In genomic region chr9:109771084-109771483, GRCh38 we compare ENCODE assay signal across 14 cellular contexts. TPM values are rescaled to one million over a fixed set of nuclear protein-coding genes. Genes with fewer than 3 reads are reported as not detected.
DNase-seq lines count a peak whose midpoint lies in the region; ATAC-seq, FAIRE-seq and TF ChIP-seq lines count a peak whose summit lies in the region.
"Had no signal": no experiment of that assay in that cellular context is flagged by ENCODE, and none has a peak within 500 bp of the region (broad histone marks: within the 10 kb centered on the region; RNA-seq: fewer than 3 reads in every experiment).

No MANE protein-coding gene starts in this region.

- CTCF ChIA-PET in HepG2 (lab: Yijun Ruan, JAX; ENCODE audit: low intra/inter-chr PET ratio, low total read pairs) = no interaction called here
- CTCF ChIA-PET in activated naive CD4-positive, alpha-beta T cell treated with anti-CD3 and anti-CD28 coated beads, Interleukin-2, amount 10 ng/mL, durations not matched to agents 7 days and 5 days (lab: Charles Lee) = interaction anchor here (0.6 to 1.9 kb wide), 2 partner anchors 47 to 129 kb away, joined by 4 to 6 read pairs; no protein-coding TSS in a partner anchor

- H2AFZ ChIP-seq in HepG2 (ENCODE audit: low read length) (no peak overlapping the region), astrocyte (ENCODE audit: low read depth, low read length) (peak overlapping the region; percentile 7)

- H3K27me3 ChIP-seq in HepG2 (ENCODE audit: control insufficient read depth in 1 of 2, insufficient read depth in 2 of 2, low read length in 2 of 2) (peaks cover 0 to 3% of the 10 kb centered on the region in 2 experiments; a peak in 2 of 5 replicates), right lobe of liver (no peaks in the 10 kb centered on the region), astrocyte (ENCODE audit: insufficient read depth, low read length) (no peaks in the 10 kb centered on the region)

- in situ Hi-C loops in HepG2 (cut with HindIII; ENCODE audit: extremely low pct_ligation_motif_present, low pct_unique_long_range_greater_than_20kb) = no loop called here

- H3K4me1 ChIP-seq in HepG2 (ENCODE audit: insufficient read depth, low read length) (no peaks in the 10 kb centered on the region), right lobe of liver (no peaks in the 10 kb centered on the region), astrocyte (ENCODE audit: insufficient read depth, low read length) (peaks cover 34% of the 10 kb centered on the region)

- peaks cover 48% of the 10 kb centered on the region for H3K4me1 Mint-ChIP-seq in astrocyte (ENCODE audit: low read depth, unreplicated experiment)
- H3K4me1 Mint-ChIP-seq in activated naive CD4-positive, alpha-beta T cell treated with anti-CD3 and anti-CD28 coated beads, Interleukin-2, amount 10 ng/mL, durations not matched to agents 7 days and 5 days = no peaks in the 10 kb centered on the region

- H3K4me2 ChIP-seq in HepG2 (ENCODE audit: low read depth, low read length) (no peak overlapping the region), astrocyte (ENCODE audit: low read length) (peak overlapping the region; percentile 75)

- H3K27ac Mint-ChIP-seq in astrocyte (ENCODE audit: unreplicated experiment) = peak overlapping the region; percentile 95
- no peak overlapping the region for H3K27ac Mint-ChIP-seq in activated naive CD4-positive, alpha-beta T cell treated with anti-CD3 and anti-CD28 coated beads, Interleukin-2, amount 10 ng/mL, durations not matched to agents 7 days and 5 days

- peaks cover 4% of the 10 kb centered on the region for H3K27me3 Mint-ChIP-seq in astrocyte (ENCODE audit: low read depth, unreplicated experiment)
- H3K27me3 Mint-ChIP-seq in activated naive CD4-positive, alpha-beta T cell treated with anti-CD3 and anti-CD28 coated beads, Interleukin-2, amount 10 ng/mL, durations not matched to agents 7 days and 5 days = peaks cover 32% of the 10 kb centered on the region

- no peaks in the 10 kb centered on the region for H3K9me3 ChIP-seq in HepG2 (ENCODE audit: low read length)
- H3K9me3 ChIP-seq in right lobe of liver = no peaks in the 10 kb centered on the region
- no peaks in the 10 kb centered on the region for H3K9me3 ChIP-seq in astrocyte (ENCODE audit: insufficient read depth, low read depth, low read length)

- H3K79me2 ChIP-seq in HepG2 (ENCODE audit: insufficient read depth, low read length) (no peaks in the 10 kb centered on the region), astrocyte (ENCODE audit: insufficient read depth, low read length) (no peaks in the 10 kb centered on the region)

- H3K27ac ChIP-seq in HepG2 (ENCODE audit: extremely low read length, insufficient read depth, low read length) (no peak overlapping the region), right lobe of liver (no peak overlapping the region), astrocyte (ENCODE audit: low read depth, low read length) (peak overlapping the region; percentile 30)

- H3K4me3 ChIP-seq in HepG2 (replicated peaks in 1 of 3; ENCODE audit: insufficient read depth in 1 of 3, low read depth in 2 of 3, low read length in 3 of 3) = no peak overlapping the region
- H3K4me3 ChIP-seq in right lobe of liver = no peak overlapping the region
- H3K4me3 ChIP-seq in astrocyte (ENCODE audit: insufficient read depth, low read depth, low read length) = no peak overlapping the region

- H3K9me3 Mint-ChIP-seq in astrocyte (ENCODE audit: unreplicated experiment) = peaks cover 2% of the 10 kb centered on the region
- H3K9me3 Mint-ChIP-seq in activated naive CD4-positive, alpha-beta T cell treated with anti-CD3 and anti-CD28 coated beads, Interleukin-2, amount 10 ng/mL, durations not matched to agents 7 days and 5 days = no peaks in the 10 kb centered on the region

- H3K4me3 Mint-ChIP-seq in astrocyte (ENCODE audit: unreplicated experiment) = peak overlapping the region; percentile 58
- no peak overlapping the region for H3K4me3 Mint-ChIP-seq in activated naive CD4-positive, alpha-beta T cell treated with anti-CD3 and anti-CD28 coated beads, Interleukin-2, amount 10 ng/mL, durations not matched to agents 7 days and 5 days

- no TSS peak for BruUV-seq in HepG2 (replicated peaks; lab: Mats Ljungman, UMichigan)

- H4K20me1 ChIP-seq in HepG2 (ENCODE audit: insufficient read depth, low read length) (no peaks in the 10 kb centered on the region), astrocyte (ENCODE audit: insufficient read depth, low read length) (no peaks in the 10 kb centered on the region)

- 6% methylated on average over 2 of the region's 2 CpGs for WGBS in HepG2 (ENCODE audit: low lambda C conversion rate)
- WGBS in right lobe of liver (ENCODE audit: insufficient coverage, low coverage, low lambda C conversion rate, missing lambda C conversion rate) = 48% methylated on average over 2 of the region's 2 CpGs

- H3K36me3 ChIP-seq in HepG2 (replicated peaks in 1 of 2; ENCODE audit: control insufficient read depth in 1 of 2, insufficient read depth in 2 of 2, low read length in 2 of 2) = no peaks in the 10 kb centered on the region
- H3K36me3 ChIP-seq in right lobe of liver = no peaks in the 10 kb centered on the region
- no peaks in the 10 kb centered on the region for H3K36me3 ChIP-seq in astrocyte (ENCODE audit: insufficient read depth, low read length)

- intact Hi-C loops in HepG2 (cut with micrococcal nuclease; ENCODE audit: unreplicated experiment) = no loop called here
- intact Hi-C loops in right lobe of liver (cut with DNase I) = no loop called here

- TF ChIP-seq EP300 in HepG2 (IDR thresholded peaks at IDR 0.05; ENCODE audit: low read depth in 2 of 2, low read length in 2 of 2) (no peak), HepG2 (CRISPR knock-in tag; IDR thresholded peaks at IDR 0.05; ENCODE audit: borderline replicate concordance) (no peak)

- no peak for TF ChIP-seq RAD21 in HepG2 (CRISPR knock-in tag; IDR thresholded peaks at IDR 0.05)

- TF ChIP-seq POLR2A in HepG2 (IDR thresholded peaks at IDR 0.05; ENCODE audit: insufficient read depth in 1 of 2, low read depth in 2 of 2, low read length in 2 of 2) = no peak
- TF ChIP-seq POLR2A in right lobe of liver (IDR thresholded peaks at IDR 0.05) = no peak

- POLR2A ChIA-PET in HepG2 (lab: Yijun Ruan, JAX) = no interaction called here

- H3K36me3 Mint-ChIP-seq in astrocyte (ENCODE audit: low read depth, unreplicated experiment) = no peaks in the 10 kb centered on the region
- no peaks in the 10 kb centered on the region for H3K36me3 Mint-ChIP-seq in activated naive CD4-positive, alpha-beta T cell treated with anti-CD3 and anti-CD28 coated beads, Interleukin-2, amount 10 ng/mL, durations not matched to agents 7 days and 5 days

- no peak for ATAC-seq in HepG2
- ATAC-seq in right lobe of liver = no peak
- no peak for ATAC-seq in GM21390 (IDR thresholded peaks at IDR 0.05; ENCODE audit: unreplicated experiment)
- no peak for ATAC-seq in HG03045 (IDR thresholded peaks at IDR 0.05; ENCODE audit: unreplicated experiment)
- ATAC-seq: sciatic nerve had no signal

- H3K9ac ChIP-seq in HepG2 (ENCODE audit: insufficient read depth, low read depth, low read length) = no peak overlapping the region
- H3K9ac ChIP-seq in astrocyte (ENCODE audit: low read length) = no peak overlapping the region

- DNase-seq in HepG2 (ENCODE audit: low spot score) (no peak), right lobe of liver (no peak), astrocyte (ENCODE audit: low read depth) (peak; percentile 97), iPS-NIHi11 (ENCODE audit: low spot score) (peak; percentile 50), COR-L47 (lab: John Stamatoyannopoulos, UW) (no peak)
- DNase-seq in activated naive CD4-positive, alpha-beta T cell treated with anti-CD3 and anti-CD28 coated beads, Interleukin-2, amount 10 ng/mL, durations not matched to agents 7 days and 5 days = no peak
- DNase-seq: activated naive CD4-positive, alpha-beta T cell treated with Interleukin-2 at 50 U/mL for 16 hours; cortex of kidney; DMS79 treated with DMSO at 0.1 percent for 48 hours; midbrain; NCI-H82 had no signal

- no peak for TF ChIP-seq CTCF in HepG2 (CRISPR knock-in tag; IDR thresholded peaks at IDR 0.05)
- no peak for TF ChIP-seq CTCF in right lobe of liver (IDR thresholded peaks at IDR 0.05)
- TF ChIP-seq CTCF in astrocyte (IDR thresholded peaks at IDR 0.05; ENCODE audit: insufficient read depth, low read depth, low read length) = no peak

- FAIRE-seq in HepG2 (lab: Jason Lieb, UNC) (no peak), astrocyte (lab: Jason Lieb, UNC) (no peak)

TF ChIP-seq in HepG2, 621 proteins besides CTCF, POLR2A, EP300 and RAD21:
- TF ChIP-seq ELF1 (CRISPR knock-in tag; IDR thresholded peaks at IDR 0.05) (no peak), NFE2L2 (IDR thresholded peaks at IDR 0.05; ENCODE audit: low read length) (peak; percentile 40; the same call in 1 of the 2 replicates)

RNA-seq across cellular contexts. Expression of gene PALM2AKAP2, which starts 8.9 kb away (rescaled TPM):
- 1.5 and 1.8 TPM in 2 replicates for total RNA-seq in HepG2 (2016; rRNA removed; fragmentation: Illumina TruSeq; extraction: Trizol)
- total RNA-seq in HepG2 (2016; cell fraction: cytosol; rRNA removed; fragmentation: Illumina TruSeq; extraction: Trizol; ENCODE audit: low read depth) = 0.18 TPM in 1 of 2 replicates, not detected in the other
- 1.1 and 1.7 TPM in 2 replicates for total RNA-seq in HepG2 (2016; cell fraction: insoluble cytoplasmic fraction; rRNA removed; fragmentation: Illumina TruSeq; extraction: Trizol)
- 0.56 and 1.2 TPM in 2 replicates for total RNA-seq in HepG2 (2016; cell fraction: membrane; rRNA removed; fragmentation: Illumina TruSeq; extraction: Trizol)
- total RNA-seq in HepG2 (2016; cell fraction: nucleus; rRNA removed; fragmentation: Illumina TruSeq; extraction: Trizol) = 0.34 and 0.87 TPM in 2 replicates
- polyA plus RNA-seq in HepG2 (2011; rRNA removed) = 0.14 and 0.25 TPM in 2 replicates
- polyA plus RNA-seq in HepG2 (2011; cell fraction: cytosol; rRNA removed) = 0.11 and 0.24 TPM in 2 replicates
- 0.16 and 0.31 TPM in 2 replicates for polyA plus RNA-seq in HepG2 (2011; cell fraction: nucleus; rRNA removed)
- polyA plus RNA-seq in HepG2 (2012) = 0.63 and 0.75 TPM in 2 replicates
- not detected in 2 replicates for polyA plus RNA-seq in HepG2 (2016; cell fraction: cytosol; fragmentation: Illumina TruSeq; extraction: Trizol; ENCODE audit: low read depth)
- 0.19 TPM in 1 of 2 replicates, not detected in the other for polyA plus RNA-seq in HepG2 (2016; cell fraction: insoluble cytoplasmic fraction; fragmentation: Illumina TruSeq; extraction: Trizol; ENCODE audit: low read depth)
- polyA plus RNA-seq in HepG2 (2016; cell fraction: membrane; fragmentation: Illumina TruSeq; extraction: Trizol; ENCODE audit: low read depth) = not detected in 2 replicates
- polyA plus RNA-seq in HepG2 (2016; cell fraction: nucleus; fragmentation: Illumina TruSeq; extraction: Trizol; ENCODE audit: insufficient read depth, low read depth) = 0.26 and 0.41 TPM in 2 replicates
- polyA minus RNA-seq in HepG2 (2011; rRNA and poly(A)+ RNA removed; ENCODE audit: low replicate concordance) = 0.04 TPM in 1 of 2 replicates, not detected in the other
- 0.20 and 0.88 TPM in 2 replicates for polyA minus RNA-seq in HepG2 (2011; cell fraction: cytosol; rRNA and poly(A)+ RNA removed)
- 0.87 and 1.5 TPM in 2 replicates for polyA minus RNA-seq in HepG2 (2011; cell fraction: nucleus; rRNA and poly(A)+ RNA removed)
- total RNA-seq in right lobe of liver = 10 to 100 TPM; 26.4 to 50.3 (median 32.2) TPM
- 58.1 and 61.3 TPM in 2 replicates for total RNA-seq in astrocyte

Comparison
In these comparisons a context has a peak if more than half of its experiments do, and no peak if none do; other contexts are left out.
1. RNA of gene PALM2AKAP2, which starts 8.9 kb away (total RNA-seq): 58.1 to 61.3 TPM in astrocyte and 26.4 to 50.3 TPM in right lobe of liver; 0.18 to 1.8 TPM in HepG2; every median in the first group is over 4 times any median in the second.
2. DNase-seq: peak in astrocyte (single experiment) and iPS-NIHi11 (single experiment); none in HepG2 (single experiment), right lobe of liver (0 of 3), activated naive CD4-positive, alpha-beta T cell treated with anti-CD3 and anti-CD28 coated beads, Interleukin-2, amount 10 ng/mL, durations not matched to agents 7 days and 5 days (single experiment) and COR-L47 (single experiment).